Comparison of ENCODE assay signal across 11 cellular contexts in genomic region chr1:22814176-22815042, GRCh38.
A peak's percentile ranks its signal among the peaks of the same experiment; 100 is the strongest.
DNase-seq lines count a peak whose midpoint lies in the region; ATAC-seq and TF ChIP-seq lines count a peak whose summit lies in the region.
"Had no signal": no experiment of that assay in that cellular context is flagged by ENCODE, and none has a peak within 500 bp of the region (broad histone marks: within the 10 kb centered on the region; RNA-seq: fewer than 3 reads in every experiment).

No MANE protein-coding gene starts in this region.

- ATAC-seq in thoracic aorta (ENCODE audit: insufficient number of reproducible peaks, low FRiP score, low read depth): peak; percentile 16
- ATAC-seq in GM19328 (IDR thresholded peaks at IDR 0.05; ENCODE audit: unreplicated experiment): no peak

- H3K4me1 ChIP-seq in SK-N-SH (ENCODE audit: control insufficient read depth in 1 of 2, insufficient read depth in 2 of 2, low read depth in 1 of 2, low read length in 1 of 2): peaks cover 5 to 60% of the 10 kb centered on the region in 2 experiments; a peak in 2 of 4 replicates
- H3K4me1 ChIP-seq in thoracic aorta (ENCODE audit: control insufficient read depth in 1 of 2, low read depth in 2 of 2): peaks cover 0 to 28% of the 10 kb centered on the region in 2 donors

- no peaks in the 10 kb centered on the region for H3K9me3 ChIP-seq in SK-N-SH
- no peaks in the 10 kb centered on the region for H3K9me3 ChIP-seq in thoracic aorta

- DNase-seq in DMS 273 (lab: John Stamatoyannopoulos, UW; ENCODE audit: unreplicated experiment) (peak; percentile 68), DMS 273 treated with DMSO at 0.1 percent for 48 hours (lab: John Stamatoyannopoulos, UW) (no peak), SK-N-SH (peak; percentile 73), thoracic aorta (ENCODE audit: low spot score) (peak; percentile 63), NCI-H1694 treated with DMSO at 0.1 percent for 48 hours (lab: John Stamatoyannopoulos, UW) (no peak)
- DNase-seq in activated CD4-positive, alpha-beta T cell treated with anti-CD3 and anti-CD28 coated beads, Interleukin-2, amount 50 U/mL, for 48 hours: no peak
- DNase-seq: activated CD8-positive, alpha-beta memory T cell treated with anti-CD3 and anti-CD28 coated beads, Interleukin-2, amount 50 U/mL, for 4 hours; NCI-H226 had no signal

- peak; percentile 4; the same call in 1 of the 2 replicates for TF ChIP-seq RAD21 in SK-N-SH (IDR thresholded peaks at IDR 0.05; ENCODE audit: low read length)

- WGBS in SK-N-SH (ENCODE audit: low lambda C conversion rate): 84% methylated on average over 13 of the region's 19 CpGs

- no peak overlapping the region for H3K4me2 ChIP-seq in SK-N-SH

- H3K79me2 ChIP-seq in SK-N-SH (ENCODE audit: insufficient read depth): peaks cover 4% of the 10 kb centered on the region; the same call in 1 of the 2 replicates

- CTCF ChIA-PET in SK-N-SH (lab: Yijun Ruan, JAX): interaction anchor here (0.6 to 1.9 kb wide), 4 partner anchors 23 to 48 kb away, joined by 3 to 4 read pairs (median 3); no protein-coding TSS in a partner anchor

- POLR2A ChIA-PET in SK-N-SH (lab: Yijun Ruan, JAX): no interaction called here

- H3K9me2 ChIP-seq in SK-N-SH: no peaks in the 10 kb centered on the region

- no peak for TF ChIP-seq EP300 in SK-N-SH (IDR thresholded peaks at IDR 0.05; ENCODE audit: borderline replicate concordance in 1 of 2, low read depth in 1 of 2, low read length in 1 of 2)

- H3F3A ChIP-seq in SK-N-SH (replicated peaks; ENCODE audit: insufficient read depth): peaks cover 5% of the 10 kb centered on the region

- peaks cover 0 to 3% of the 10 kb centered on the region in 2 experiments for H3K36me3 ChIP-seq in SK-N-SH (replicated peaks in 1 of 2; ENCODE audit: control insufficient read depth in 1 of 2, insufficient read depth in 2 of 2, low read length in 1 of 2)
- H3K36me3 ChIP-seq in thoracic aorta: no peaks in the 10 kb centered on the region

- H4K20me1 ChIP-seq in SK-N-SH (ENCODE audit: insufficient read depth): no peaks in the 10 kb centered on the region

- H3K4me3 ChIP-seq in SK-N-SH (ENCODE audit: low read depth in 2 of 2, low read length in 1 of 2) (no peak overlapping the region), thoracic aorta (no peak overlapping the region)

- H3K9ac ChIP-seq in SK-N-SH: no peak overlapping the region

- H3K27me3 ChIP-seq in SK-N-SH (ENCODE audit: insufficient read depth) (no peaks in the 10 kb centered on the region), layer of hippocampus (ENCODE audit: control insufficient read depth, insufficient read depth, low read length) (no peaks in the 10 kb centered on the region), thoracic aorta (replicated peaks; ENCODE audit: insufficient read depth) (no peaks in the 10 kb centered on the region)

- TF ChIP-seq CTCF in SK-N-SH (IDR thresholded peaks at IDR 0.05): no peak
- no peak for TF ChIP-seq CTCF in thoracic aorta (IDR thresholded peaks at IDR 0.05)

- H2AFZ ChIP-seq in SK-N-SH (ENCODE audit: low read depth): no peak overlapping the region

- peak overlapping the region in 1 of 2 experiments; percentile 35; a peak in 1 of 4 replicates for H3K27ac ChIP-seq in SK-N-SH (ENCODE audit: low read depth in 2 of 2, low read length in 1 of 2)
- peak overlapping the region; percentile 50 for H3K27ac ChIP-seq in layer of hippocampus (ENCODE audit: low read depth, low read length)
- peak overlapping the region; percentile 64 to 77 for H3K27ac ChIP-seq in thoracic aorta
- H3K27ac ChIP-seq: 22Rv1 had no signal

TF ChIP-seq in SK-N-SH, 30 proteins besides CTCF, POLR2A, EP300 and RAD21:
- TF ChIP-seq MXI1 (IDR thresholded peaks at IDR 0.05; ENCODE audit: low read depth, low read length): 0 out of 2 replicates have a peak, but pooled peaks have one; percentile 38
- no peak for TF ChIP-seq RXRA (IDR thresholded peaks at IDR 0.05; ENCODE audit: borderline replicate concordance, low read depth)

Comparison
In these comparisons a context has a peak if more than half of its experiments do, and no peak if none do; other contexts are left out.
1. DNase-seq: peak in DMS 273 (single experiment), SK-N-SH (single experiment) and thoracic aorta (single experiment); none in DMS 273 treated with DMSO at 0.1 percent for 48 hours (single experiment), NCI-H1694 treated with DMSO at 0.1 percent for 48 hours (single experiment) and activated CD4-positive, alpha-beta T cell treated with anti-CD3 and anti-CD28 coated beads, Interleukin-2, amount 50 U/mL, for 48 hours (0 of 2).